32 cellular contexts compared by ENCODE assay signal in genomic region chr12:115255257-115255656, GRCh38.
"Had no signal": no experiment of that assay in that cellular context is flagged by ENCODE, and none has a peak within 500 bp of the region (broad histone marks: within the 10 kb centered on the region; RNA-seq: fewer than 3 reads in every experiment).

No MANE protein-coding gene starts in this region.

- H3K4me3 ChIP-seq: adrenal gland, ascending aorta, body of pancreas, breast epithelium, cardiac muscle cell had no signal

- DNase-seq: activated effector memory CD4-positive, alpha-beta T cell treated with anti-CD3 and anti-CD28 coated beads, Interleukin-2, amount 50 U/mL, for 16 hours; activated effector memory CD4-positive, alpha-beta T cell treated with Interleukin-2 at 50 U/mL for 16 hours; activated gamma-delta T cell; activated gamma-delta T cell treated with Interleukin-2 at 50 U/mL for 16 hours; activated naive CD4-positive, alpha-beta T cell; activated naive CD4-positive, alpha-beta T cell treated with anti-CD3 and anti-CD28 coated beads for 36 hours; activated naive CD4-positive, alpha-beta T cell treated with anti-CD3 and anti-CD28 coated beads, Interleukin-2, amount 10 ng/mL, durations not matched to agents 7 days and 5 days; activated naive CD4-positive, alpha-beta T cell treated with anti-CD3 and anti-CD28 coated beads, Interleukin-2, amount 50 U/mL, for 16 hours; activated naive CD4-positive, alpha-beta T cell treated with Interleukin-2 at 50 U/mL for 16 hours; activated naive CD8-positive, alpha-beta T cell treated with anti-CD3 and anti-CD28 coated beads for 36 hours; activated naive CD8-positive, alpha-beta T cell treated with anti-CD3 and anti-CD28 coated beads, Interleukin-2, amount 10 ng/mL, durations not matched to agents 7 days and 5 days; activated naive CD8-positive, alpha-beta T cell treated with anti-CD3 and anti-CD28 coated beads, Interleukin-2, amount 50 U/mL, for 24 hours; activated T-cell treated with anti-CD3 and anti-CD28 coated beads, Interleukin-2, amount 50 U/mL, for 1 hour; activated T-cell treated with anti-CD3 and anti-CD28 coated beads, Interleukin-2, amount 50 U/mL, for 24 hours; activated T-cell treated with anti-CD3 and anti-CD28 coated beads, Interleukin-2, amount 50 U/mL, for 4 hours; activated T-cell treated with anti-CD3 and anti-CD28 coated beads, Interleukin-2, amount 50 U/mL, for 48 hours; activated T-cell treated with anti-CD3 and anti-CD28 coated beads, Interleukin-2, amount 50 U/mL, for 72 hours; adrenal gland; amniotic stem cell; amygdala; anterior cingulate cortex; aorta; body of pancreas; brain microvascular endothelial cell; caudate nucleus; central memory CD4-positive, alpha-beta T cell; cerebellar nuclear complex had no signal

- H3K4me1 ChIP-seq: adrenal gland, ascending aorta, body of pancreas, breast epithelium had no signal

- H3K36me3 ChIP-seq: adrenal gland, ascending aorta, brain microvascular endothelial cell, breast epithelium, cardiac muscle cell had no signal

- H3K27me3 ChIP-seq: adrenal gland, ascending aorta, body of pancreas, brain microvascular endothelial cell, breast epithelium, cardiac muscle cell had no signal

- ATAC-seq: activated naive CD4-positive, alpha-beta T cell treated with anti-CD3 and anti-CD28 coated beads, Interleukin-2, amount 50 U/mL, for 72 hours; activated naive CD8-positive, alpha-beta T cell treated with anti-CD3 and anti-CD28 coated beads, Interleukin-2, amount 50 U/mL, for 24 hours; activated T-cell treated with anti-CD3 and anti-CD28 coated beads, Interleukin-2, amount 50 U/mL, for 4 hours; activated T-cell treated with anti-CD3 and anti-CD28 coated beads, Interleukin-2, amount 50 U/mL, for 72 hours; activated T-helper 17 cell treated with anti-CD3 and anti-CD28 coated beads, Interleukin-2, amount 50 U/mL, for 72 hours; body of pancreas had no signal

- H3K27ac ChIP-seq: adrenal gland, ascending aorta, body of pancreas, brain microvascular endothelial cell, breast epithelium, cardiac muscle cell had no signal

- H3K9me3 ChIP-seq: adrenal gland, ascending aorta, body of pancreas, breast epithelium had no signal
